In the genomic region with DNA sequence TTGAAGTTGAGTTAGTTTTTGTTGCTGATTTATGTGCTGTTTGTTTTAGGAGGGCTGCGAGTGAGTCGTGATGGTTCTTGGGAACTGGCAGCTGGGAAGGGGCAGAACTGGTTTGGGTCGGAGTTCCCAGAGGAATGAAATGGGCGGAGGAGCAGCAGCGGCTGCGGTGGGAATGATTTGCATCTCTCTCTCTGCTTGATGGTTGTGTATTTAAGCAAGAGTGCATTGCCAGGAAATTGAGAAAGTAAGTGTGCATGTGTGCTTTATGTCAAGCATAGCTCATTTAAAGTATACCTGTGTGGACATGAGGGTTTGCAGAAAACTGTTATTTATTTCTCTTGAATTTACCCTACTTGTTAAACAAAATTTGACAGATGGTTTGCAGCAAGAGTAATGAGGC, we compare ENCODE assay signal across 12 cellular contexts.
DNase-seq lines count a peak whose midpoint lies in the region; ATAC-seq, FAIRE-seq and TF ChIP-seq lines count a peak whose summit lies in the region.
"Had no signal": no experiment of that assay in that cellular context is flagged by ENCODE, and none has a peak within 500 bp of the region (broad histone marks: within the 10 kb centered on the region; RNA-seq: fewer than 3 reads in every experiment).

No MANE protein-coding gene starts in this region.

- H3K27ac Mint-ChIP-seq in astrocyte (ENCODE audit: unreplicated experiment) = no peak overlapping the region
- H3K27ac Mint-ChIP-seq: activated CD4-positive, alpha-beta T cell treated with anti-CD3 and anti-CD28 coated beads, Interleukin-2, amount 10 ng/mL, durations not matched to agents 24 days and 14 days had no signal

- intact Hi-C loops in lower lobe of right lung (cut with DNase I) = no loop called here

- no peak for FAIRE-seq in astrocyte (lab: Jason Lieb, UNC)
- FAIRE-seq: GM18507 had no signal

- H3K27ac ChIP-seq in astrocyte (ENCODE audit: low read depth, low read length) = no peak overlapping the region
- no peak overlapping the region for H3K27ac ChIP-seq in lower lobe of right lung

- DNase-seq in NCI-H748 (lab: John Stamatoyannopoulos, UW; ENCODE audit: unreplicated experiment) = peak; percentile 51
- DNase-seq in NCI-H748 treated with DMSO at 0.1 percent for 48 hours (lab: John Stamatoyannopoulos, UW) = no peak
- peak; percentile 51 for DNase-seq in astrocyte (ENCODE audit: low read depth)
- DNase-seq in lower lobe of right lung = peak; percentile 47
- peak; percentile 58 for DNase-seq in ureter (ENCODE audit: low spot score)
- DNase-seq in NCI-H2196 (lab: John Stamatoyannopoulos, UW; ENCODE audit: unreplicated experiment) = no peak
- DNase-seq in superior temporal gyrus (ENCODE audit: extremely low spot score) = no peak
- DNase-seq: activated CD4-positive, alpha-beta T cell treated with anti-CD3 and anti-CD28 coated beads, Interleukin-2, amount 10 ng/mL, durations not matched to agents 24 days and 14 days; activated effector memory CD4-positive, alpha-beta T cell treated with Interleukin-2 at 50 U/mL for 16 hours; posterior cingulate gyrus had no signal

- no peaks in the 10 kb centered on the region for H3K79me2 ChIP-seq in astrocyte (ENCODE audit: insufficient read depth, low read length)

- H3K36me3 ChIP-seq in astrocyte (ENCODE audit: insufficient read depth, low read length) = no peaks in the 10 kb centered on the region
- no peaks in the 10 kb centered on the region for H3K36me3 ChIP-seq in lower lobe of right lung

- H3K4me1 ChIP-seq in astrocyte (ENCODE audit: insufficient read depth, low read length) = peaks cover 6% of the 10 kb centered on the region
- peaks cover 34% of the 10 kb centered on the region for H3K4me1 ChIP-seq in lower lobe of right lung

- H3K9me3 ChIP-seq in astrocyte (ENCODE audit: insufficient read depth, low read depth, low read length) (no peaks in the 10 kb centered on the region), lower lobe of right lung (no peaks in the 10 kb centered on the region)

- no peak overlapping the region for H3K4me3 Mint-ChIP-seq in astrocyte (ENCODE audit: unreplicated experiment)
- H3K4me3 Mint-ChIP-seq: activated CD4-positive, alpha-beta T cell treated with anti-CD3 and anti-CD28 coated beads, Interleukin-2, amount 10 ng/mL, durations not matched to agents 24 days and 14 days had no signal

- H3K27me3 ChIP-seq in astrocyte (ENCODE audit: insufficient read depth, low read length) (peaks cover 11% of the 10 kb centered on the region), lower lobe of right lung (ENCODE audit: low read depth) (no peaks in the 10 kb centered on the region)

- H3K9ac ChIP-seq in astrocyte (ENCODE audit: low read length) = no peak overlapping the region

- TF ChIP-seq CTCF in astrocyte (IDR thresholded peaks at IDR 0.05; ENCODE audit: insufficient read depth, low read depth, low read length) (no peak), lower lobe of right lung (IDR thresholded peaks at IDR 0.05) (no peak)

- peaks cover 14% of the 10 kb centered on the region for H3K4me1 Mint-ChIP-seq in astrocyte (ENCODE audit: low read depth, unreplicated experiment)

- H3K36me3 Mint-ChIP-seq in astrocyte (ENCODE audit: low read depth, unreplicated experiment) = no peaks in the 10 kb centered on the region

- H3K27me3 Mint-ChIP-seq in astrocyte (ENCODE audit: low read depth, unreplicated experiment) = peaks cover 34% of the 10 kb centered on the region

- no peak overlapping the region for H3K4me2 ChIP-seq in astrocyte (ENCODE audit: low read length)

- no peak overlapping the region for H3K4me3 ChIP-seq in astrocyte (ENCODE audit: insufficient read depth, low read depth, low read length)
- no peak overlapping the region for H3K4me3 ChIP-seq in lower lobe of right lung

- peaks cover 19% of the 10 kb centered on the region for H3K9me3 Mint-ChIP-seq in astrocyte (ENCODE audit: unreplicated experiment)

- no peaks in the 10 kb centered on the region for H4K20me1 ChIP-seq in astrocyte (ENCODE audit: insufficient read depth, low read length)

- ATAC-seq in lower lobe of right lung = peak; percentile 67 to 81
- no peak for ATAC-seq in HG02973 (IDR thresholded peaks at IDR 0.05; ENCODE audit: unreplicated experiment)

- H2AFZ ChIP-seq in astrocyte (ENCODE audit: low read depth, low read length) = no peak overlapping the region

Comparison
In these comparisons a context has a peak if more than half of its experiments do, and no peak if none do; other contexts are left out.
1. DNase-seq: peak in NCI-H748 (single experiment), astrocyte (single experiment), lower lobe of right lung (single experiment) and ureter (single experiment); none in NCI-H748 treated with DMSO at 0.1 percent for 48 hours (single experiment), NCI-H2196 (single experiment) and superior temporal gyrus (single experiment).